In the genomic region with DNA sequence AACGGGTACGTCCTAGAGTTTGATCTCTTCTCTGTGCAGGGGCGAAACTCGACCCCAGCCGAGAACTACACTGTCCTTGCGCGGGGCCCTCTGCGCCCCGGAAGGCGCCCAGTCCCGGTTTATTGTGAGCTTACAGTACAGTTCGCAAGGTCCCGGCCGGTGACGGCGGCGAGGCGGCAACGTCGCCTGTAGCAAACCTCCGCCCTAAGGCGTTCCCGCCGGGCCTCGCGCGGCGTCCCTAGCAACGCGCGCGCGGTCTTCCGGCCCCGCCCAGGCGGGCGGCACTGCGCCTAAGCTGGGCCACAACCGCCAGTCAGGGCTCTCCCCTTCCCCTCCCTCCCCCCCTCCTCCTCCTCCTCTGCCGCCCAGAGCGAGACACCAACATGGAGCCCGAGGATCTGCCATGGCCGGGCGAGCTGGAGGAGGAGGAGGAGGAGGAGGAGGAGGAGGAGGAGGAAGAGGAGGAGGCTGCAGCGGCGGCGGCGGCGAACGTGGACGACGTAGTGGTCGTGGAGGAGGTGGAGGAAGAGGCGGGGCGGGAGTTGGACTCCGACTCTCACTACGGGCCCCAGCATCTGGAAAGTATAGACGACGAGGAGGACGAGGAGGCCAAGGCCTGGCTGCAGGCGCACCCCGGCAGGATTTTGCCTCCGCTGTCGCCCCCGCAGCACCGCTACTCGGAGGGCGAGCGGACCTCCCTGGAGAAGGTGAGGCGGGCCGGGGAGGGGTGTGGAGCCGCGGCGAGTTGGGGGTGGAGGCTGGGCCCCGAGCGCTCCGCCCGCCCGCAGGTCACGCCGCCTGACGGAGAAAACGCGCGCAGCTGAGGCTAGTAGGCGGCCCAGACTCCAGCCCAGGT, we compare ENCODE assay signal across 1 cellular context.
A peak's percentile ranks its signal among the peaks of the same experiment; 100 is the strongest.
TF ChIP-seq lines count a peak whose summit lies in the region.

ALMS1 (plus strand) TSS at position 351 of the 856 bp plus-strand sequence; CDS start at position 384, 33 bp downstream.

TF ChIP-seq in HepG2, 621 proteins besides CTCF, POLR2A, EP300 and RAD21 (continued from another document and continues in another):
- TF ChIP-seq, protein P1, sequence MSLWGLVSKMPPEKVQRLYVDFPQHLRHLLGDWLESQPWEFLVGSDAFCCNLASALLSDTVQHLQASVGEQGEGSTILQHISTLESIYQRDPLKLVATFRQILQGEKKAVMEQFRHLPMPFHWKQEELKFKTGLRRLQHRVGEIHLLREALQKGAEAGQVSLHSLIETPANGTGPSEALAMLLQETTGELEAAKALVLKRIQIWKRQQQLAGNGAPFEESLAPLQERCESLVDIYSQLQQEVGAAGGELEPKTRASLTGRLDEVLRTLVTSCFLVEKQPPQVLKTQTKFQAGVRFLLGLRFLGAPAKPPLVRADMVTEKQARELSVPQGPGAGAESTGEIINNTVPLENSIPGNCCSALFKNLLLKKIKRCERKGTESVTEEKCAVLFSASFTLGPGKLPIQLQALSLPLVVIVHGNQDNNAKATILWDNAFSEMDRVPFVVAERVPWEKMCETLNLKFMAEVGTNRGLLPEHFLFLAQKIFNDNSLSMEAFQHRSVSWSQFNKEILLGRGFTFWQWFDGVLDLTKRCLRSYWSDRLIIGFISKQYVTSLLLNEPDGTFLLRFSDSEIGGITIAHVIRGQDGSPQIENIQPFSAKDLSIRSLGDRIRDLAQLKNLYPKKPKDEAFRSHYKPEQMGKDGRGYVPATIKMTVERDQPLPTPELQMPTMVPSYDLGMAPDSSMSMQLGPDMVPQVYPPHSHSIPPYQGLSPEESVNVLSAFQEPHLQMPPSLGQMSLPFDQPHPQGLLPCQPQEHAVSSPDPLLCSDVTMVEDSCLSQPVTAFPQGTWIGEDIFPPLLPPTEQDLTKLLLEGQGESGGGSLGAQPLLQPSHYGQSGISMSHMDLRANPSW (CRISPR knock-in tag; IDR thresholded peaks at IDR 0.05; ENCODE audit: borderline replicate concordance), result no peak
- TF ChIP-seq ZC3H13 (CRISPR knock-in tag; IDR thresholded peaks at IDR 0.05) (peak; percentile 59; the same call in 1 of the 2 replicates), ZNF724P (CRISPR knock-in tag; IDR thresholded peaks at IDR 0.05; ENCODE audit: borderline replicate concordance) (0 out of 2 replicates have a peak, but pooled peaks have one; percentile 25), IRF1 (CRISPR knock-in tag; IDR thresholded peaks at IDR 0.05; ENCODE audit: low read depth) (no peak), CAMTA2 (CRISPR knock-in tag; IDR thresholded peaks at IDR 0.05; ENCODE audit: borderline replicate concordance) (peak; percentile 88; the same call in 1 of the 2 replicates), SMAD3 (CRISPR knock-in tag; IDR thresholded peaks at IDR 0.05) (no peak), NCOA1 (CRISPR knock-in tag; IDR thresholded peaks at IDR 0.05) (no peak), TBL1XR1 (IDR thresholded peaks at IDR 0.05; ENCODE audit: borderline replicate concordance, low read length, partially characterized antibody) (no peak), ZSCAN9 (CRISPR knock-in tag; IDR thresholded peaks at IDR 0.05; ENCODE audit: borderline replicate concordance) (no peak), KDM5B (CRISPR knock-in tag; IDR thresholded peaks at IDR 0.05; ENCODE audit: borderline replicate concordance) (peak; percentile 82; the same call in 1 of the 2 replicates), PATZ1 (CRISPR knock-in tag; IDR thresholded peaks at IDR 0.05) (peak; percentile 79), IRX3 (CRISPR knock-in tag; IDR thresholded peaks at IDR 0.05; ENCODE audit: borderline replicate concordance, low read depth) (no peak; the same call in 1 of the 2 replicates), MYNN (CRISPR knock-in tag; IDR thresholded peaks at IDR 0.05; ENCODE audit: low read depth) (no peak), ZNF260 (CRISPR knock-in tag; IDR thresholded peaks at IDR 0.05; ENCODE audit: borderline replicate concordance, low read depth) (no peak), ZNF317 (CRISPR knock-in tag; IDR thresholded peaks at IDR 0.05) (no peak; the same call in 1 of the 2 replicates), ZNF143 (CRISPR knock-in tag; IDR thresholded peaks at IDR 0.05) (peak; percentile 85), TMF1 (CRISPR knock-in tag; IDR thresholded peaks at IDR 0.05; ENCODE audit: low read depth) (no peak), ZNF670 (CRISPR knock-in tag; IDR thresholded peaks at IDR 0.05; ENCODE audit: borderline replicate concordance) (peak; percentile 77; the same call in 1 of the 2 replicates), U2AF2 (IDR thresholded peaks at IDR 0.05; ENCODE audit: low read depth, low read length) (no peak), ETV6 (CRISPR knock-in tag; conservative IDR thresholded peaks at IDR 0.05) (0 out of 2 replicates have a peak, but pooled peaks have one; percentile 33), BCL3 (CRISPR knock-in tag; IDR thresholded peaks at IDR 0.05) (no peak), ZNF383 (CRISPR knock-in tag; IDR thresholded peaks at IDR 0.05; ENCODE audit: borderline replicate concordance) (no peak), ZNF839 (CRISPR knock-in tag; IDR thresholded peaks at IDR 0.05; ENCODE audit: borderline replicate concordance) (peak; percentile 94; the same call in 1 of the 2 replicates), ZNF33B (CRISPR knock-in tag; IDR thresholded peaks at IDR 0.05) (no peak; the same call in 1 of the 2 replicates), ZFP37 (CRISPR knock-in tag; IDR thresholded peaks at IDR 0.05; ENCODE audit: borderline replicate concordance) (peak; percentile 76; the same call in 1 of the 2 replicates), ZNF136 (CRISPR knock-in tag; IDR thresholded peaks at IDR 0.05; ENCODE audit: low read depth) (no peak), ZNF773 (CRISPR knock-in tag; IDR thresholded peaks at IDR 0.05; ENCODE audit: borderline replicate concordance) (no peak), CREB1 (IDR thresholded peaks at IDR 0.05) (no peak), CREB1 (CRISPR knock-in tag; IDR thresholded peaks at IDR 0.05) (no peak), SP140L (CRISPR knock-in tag; IDR thresholded peaks at IDR 0.05; ENCODE audit: borderline replicate concordance) (no peak), FOXJ3 (CRISPR knock-in tag; IDR thresholded peaks at IDR 0.05; ENCODE audit: borderline replicate concordance) (no peak), DMTF1 (CRISPR knock-in tag; IDR thresholded peaks at IDR 0.05) (no peak), ZNF333 (CRISPR knock-in tag; IDR thresholded peaks at IDR 0.05; ENCODE audit: borderline replicate concordance) (no peak; the same call in 1 of the 2 replicates), ZNF598 (CRISPR knock-in tag; IDR thresholded peaks at IDR 0.05; ENCODE audit: borderline replicate concordance) (peak; percentile 63; the same call in 1 of the 2 replicates), DNMT1 (CRISPR knock-in tag; IDR thresholded peaks at IDR 0.05) (0 out of 2 replicates have a peak, but pooled peaks have one; percentile 27), CBX1 (IDR thresholded peaks at IDR 0.05; ENCODE audit: low read depth) (no peak), FOXP4 (CRISPR knock-in tag; IDR thresholded peaks at IDR 0.05) (0 out of 2 replicates have a peak, but pooled peaks have one; percentile 11), ZNF674 (CRISPR knock-in tag; IDR thresholded peaks at IDR 0.05; ENCODE audit: low read depth) (0 out of 2 replicates have a peak, but pooled peaks have one; percentile 41), HNF4G (IDR thresholded peaks at IDR 0.05; ENCODE audit: borderline replicate concordance, low read depth, low read length) (peak; percentile 61), HNF4G (CRISPR knock-in tag; IDR thresholded peaks at IDR 0.05; ENCODE audit: borderline replicate concordance, low read depth) (no peak; the same call in 1 of the 2 replicates), ZNF777 (CRISPR knock-in tag; IDR thresholded peaks at IDR 0.05) (no peak; the same call in 1 of the 2 replicates), SNAPC2 (CRISPR knock-in tag; IDR thresholded peaks at IDR 0.05) (no peak), ZNF430 (CRISPR knock-in tag; IDR thresholded peaks at IDR 0.05) (peak; percentile 67; the same call in 1 of the 2 replicates), ZNF766 (CRISPR knock-in tag; IDR thresholded peaks at IDR 0.05; ENCODE audit: borderline replicate concordance) (peak; percentile 87), JUNB (CRISPR knock-in tag; IDR thresholded peaks at IDR 0.05; ENCODE audit: borderline replicate concordance) (no peak), ZFP62 (CRISPR knock-in tag; IDR thresholded peaks at IDR 0.05) (no peak), YEATS4 (CRISPR knock-in tag; IDR thresholded peaks at IDR 0.05; ENCODE audit: borderline replicate concordance) (peak; percentile 66), NAIF1 (CRISPR knock-in tag; IDR thresholded peaks at IDR 0.05; ENCODE audit: borderline replicate concordance) (peak; percentile 80), DMAP1 (CRISPR knock-in tag; IDR thresholded peaks at IDR 0.05) (peak; percentile 86), NONO (IDR thresholded peaks at IDR 0.05) (no peak), NONO (CRISPR knock-in tag; conservative IDR thresholded peaks at IDR 0.05) (peak; percentile 5; the same call in 1 of the 2 replicates), MEF2D (CRISPR knock-in tag; IDR thresholded peaks at IDR 0.05) (no peak; the same call in 1 of the 2 replicates)
- TF ChIP-seq, protein P2, sequence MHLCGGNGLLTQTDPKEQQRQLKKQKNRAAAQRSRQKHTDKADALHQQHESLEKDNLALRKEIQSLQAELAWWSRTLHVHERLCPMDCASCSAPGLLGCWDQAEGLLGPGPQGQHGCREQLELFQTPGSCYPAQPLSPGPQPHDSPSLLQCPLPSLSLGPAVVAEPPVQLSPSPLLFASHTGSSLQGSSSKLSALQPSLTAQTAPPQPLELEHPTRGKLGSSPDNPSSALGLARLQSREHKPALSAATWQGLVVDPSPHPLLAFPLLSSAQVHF (CRISPR knock-in tag; IDR thresholded peaks at IDR 0.05), result peak; percentile 51; the same call in 1 of the 2 replicates
- TF ChIP-seq, protein P3, sequence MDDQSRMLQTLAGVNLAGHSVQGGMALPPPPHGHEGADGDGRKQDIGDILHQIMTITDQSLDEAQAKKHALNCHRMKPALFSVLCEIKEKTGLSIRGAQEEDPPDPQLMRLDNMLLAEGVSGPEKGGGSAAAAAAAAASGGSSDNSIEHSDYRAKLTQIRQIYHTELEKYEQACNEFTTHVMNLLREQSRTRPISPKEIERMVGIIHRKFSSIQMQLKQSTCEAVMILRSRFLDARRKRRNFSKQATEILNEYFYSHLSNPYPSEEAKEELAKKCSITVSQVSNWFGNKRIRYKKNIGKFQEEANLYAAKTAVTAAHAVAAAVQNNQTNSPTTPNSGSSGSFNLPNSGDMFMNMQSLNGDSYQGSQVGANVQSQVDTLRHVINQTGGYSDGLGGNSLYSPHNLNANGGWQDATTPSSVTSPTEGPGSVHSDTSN (CRISPR knock-in tag; IDR thresholded peaks at IDR 0.05; ENCODE audit: borderline replicate concordance), result no peak
